ENCODE assay signal across 1 cellular context in genomic region chr15:50718700-50719125, GRCh38.
TF ChIP-seq lines count a peak whose summit lies in the region.

No MANE protein-coding gene starts in this region.

TF ChIP-seq in HepG2, 621 proteins besides CTCF, POLR2A, EP300 and RAD21 (continued from another document and continues in another):
- TF ChIP-seq SNAPC4 (CRISPR knock-in tag; IDR thresholded peaks at IDR 0.05), result no peak
- no peak for TF ChIP-seq FOXC1 (CRISPR knock-in tag; IDR thresholded peaks at IDR 0.05; ENCODE audit: borderline replicate concordance)
- no peak for TF ChIP-seq SOX6 (IDR thresholded peaks at IDR 0.05)
- TF ChIP-seq SOX6 (CRISPR knock-in tag; IDR thresholded peaks at IDR 0.05), result peak; percentile 92
- TF ChIP-seq ZSCAN25 (CRISPR knock-in tag; IDR thresholded peaks at IDR 0.05), result peak; percentile 69; the same call in 1 of the 2 replicates
- peak; percentile 83 for TF ChIP-seq MAX (IDR thresholded peaks at IDR 0.05)
- TF ChIP-seq, protein P1, sequence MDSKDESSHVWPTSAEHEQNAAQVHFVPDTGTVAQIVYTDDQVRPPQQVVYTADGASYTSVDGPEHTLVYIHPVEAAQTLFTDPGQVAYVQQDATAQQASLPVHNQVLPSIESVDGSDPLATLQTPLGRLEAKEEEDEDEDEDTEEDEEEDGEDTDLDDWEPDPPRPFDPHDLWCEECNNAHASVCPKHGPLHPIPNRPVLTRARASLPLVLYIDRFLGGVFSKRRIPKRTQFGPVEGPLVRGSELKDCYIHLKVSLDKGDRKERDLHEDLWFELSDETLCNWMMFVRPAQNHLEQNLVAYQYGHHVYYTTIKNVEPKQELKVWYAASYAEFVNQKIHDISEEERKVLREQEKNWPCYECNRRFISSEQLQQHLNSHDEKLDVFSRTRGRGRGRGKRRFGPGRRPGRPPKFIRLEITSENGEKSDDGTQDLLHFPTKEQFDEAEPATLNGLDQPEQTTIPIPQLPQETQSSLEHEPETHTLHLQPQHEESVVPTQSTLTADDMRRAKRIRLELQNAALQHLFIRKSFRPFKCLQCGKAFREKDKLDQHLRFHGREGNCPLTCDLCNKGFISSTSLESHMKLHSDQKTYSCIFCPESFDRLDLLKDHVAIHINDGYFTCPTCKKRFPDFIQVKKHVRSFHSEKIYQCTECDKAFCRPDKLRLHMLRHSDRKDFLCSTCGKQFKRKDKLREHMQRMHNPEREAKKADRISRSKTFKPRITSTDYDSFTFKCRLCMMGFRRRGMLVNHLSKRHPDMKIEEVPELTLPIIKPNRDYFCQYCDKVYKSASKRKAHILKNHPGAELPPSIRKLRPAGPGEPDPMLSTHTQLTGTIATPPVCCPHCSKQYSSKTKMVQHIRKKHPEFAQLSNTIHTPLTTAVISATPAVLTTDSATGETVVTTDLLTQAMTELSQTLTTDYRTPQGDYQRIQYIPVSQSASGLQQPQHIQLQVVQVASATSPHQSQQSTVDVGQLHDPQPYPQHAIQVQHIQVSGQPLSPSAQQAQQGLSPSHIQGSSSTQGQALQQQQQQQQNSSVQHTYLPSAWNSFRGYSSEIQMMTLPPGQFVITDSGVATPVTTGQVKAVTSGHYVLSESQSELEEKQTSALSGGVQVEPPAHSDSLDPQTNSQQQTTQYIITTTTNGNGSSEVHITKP (CRISPR knock-in tag; IDR thresholded peaks at IDR 0.05; ENCODE audit: low read depth), result peak; percentile 69; the same call in 1 of the 2 replicates
- no peak for TF ChIP-seq HIVEP1 (CRISPR knock-in tag; IDR thresholded peaks at IDR 0.05)
- TF ChIP-seq ETV5 (CRISPR knock-in tag; IDR thresholded peaks at IDR 0.05; ENCODE audit: borderline replicate concordance), result no peak; the same call in 1 of the 2 replicates
- TF ChIP-seq SOX5 (CRISPR knock-in tag; IDR thresholded peaks at IDR 0.05; ENCODE audit: borderline replicate concordance), result peak; percentile 86
- TF ChIP-seq NR2F1 (CRISPR knock-in tag; IDR thresholded peaks at IDR 0.05), result peak; percentile 92 to 96
- TF ChIP-seq FOSL1 (CRISPR knock-in tag; IDR thresholded peaks at IDR 0.05; ENCODE audit: borderline replicate concordance), result no peak
- TF ChIP-seq ZNF446 (CRISPR knock-in tag; IDR thresholded peaks at IDR 0.05), result no peak
- TF ChIP-seq CEBPG (CRISPR knock-in tag; IDR thresholded peaks at IDR 0.05), result peak; percentile 74
- TF ChIP-seq TERF1 (CRISPR knock-in tag; IDR thresholded peaks at IDR 0.05), result no peak
- TF ChIP-seq NR2C2 (CRISPR knock-in tag; IDR thresholded peaks at IDR 0.05; ENCODE audit: borderline replicate concordance), result peak; percentile 85
- TF ChIP-seq FOXO1 (CRISPR knock-in tag; IDR thresholded peaks at IDR 0.05), result peak; percentile 86
- TF ChIP-seq SMYD3 (CRISPR knock-in tag; IDR thresholded peaks at IDR 0.05), result peak; percentile 37; the same call in 1 of the 2 replicates
- peak; percentile 87 for TF ChIP-seq SAP130 (CRISPR knock-in tag; IDR thresholded peaks at IDR 0.05; ENCODE audit: low read depth)
- no peak for TF ChIP-seq TEAD2 (CRISPR knock-in tag; IDR thresholded peaks at IDR 0.05)
- no peak for TF ChIP-seq KLF6 (CRISPR knock-in tag; IDR thresholded peaks at IDR 0.05)
- no peak for TF ChIP-seq ELF1 (CRISPR knock-in tag; IDR thresholded peaks at IDR 0.05)
- TF ChIP-seq, protein P2, sequence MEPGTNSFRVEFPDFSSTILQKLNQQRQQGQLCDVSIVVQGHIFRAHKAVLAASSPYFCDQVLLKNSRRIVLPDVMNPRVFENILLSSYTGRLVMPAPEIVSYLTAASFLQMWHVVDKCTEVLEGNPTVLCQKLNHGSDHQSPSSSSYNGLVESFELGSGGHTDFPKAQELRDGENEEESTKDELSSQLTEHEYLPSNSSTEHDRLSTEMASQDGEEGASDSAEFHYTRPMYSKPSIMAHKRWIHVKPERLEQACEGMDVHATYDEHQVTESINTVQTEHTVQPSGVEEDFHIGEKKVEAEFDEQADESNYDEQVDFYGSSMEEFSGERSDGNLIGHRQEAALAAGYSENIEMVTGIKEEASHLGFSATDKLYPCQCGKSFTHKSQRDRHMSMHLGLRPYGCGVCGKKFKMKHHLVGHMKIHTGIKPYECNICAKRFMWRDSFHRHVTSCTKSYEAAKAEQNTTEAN (CRISPR knock-in tag; conservative IDR thresholded peaks at IDR 0.05), result peak; percentile 79; the same call in 1 of the 2 replicates
- TF ChIP-seq RARA (CRISPR knock-in tag; IDR thresholded peaks at IDR 0.05), result peak; percentile 94
- TF ChIP-seq MIXL1 (CRISPR knock-in tag; IDR thresholded peaks at IDR 0.05), result peak; percentile 91
- TF ChIP-seq BCL6 (CRISPR knock-in tag; IDR thresholded peaks at IDR 0.05), result peak; percentile 91
- peak; percentile 62; the same call in 1 of the 2 replicates for TF ChIP-seq SP140L (CRISPR knock-in tag; IDR thresholded peaks at IDR 0.05; ENCODE audit: borderline replicate concordance)
- no peak for TF ChIP-seq ZFAT (CRISPR knock-in tag; conservative IDR thresholded peaks at IDR 0.05)
- TF ChIP-seq SOX13 (IDR thresholded peaks at IDR 0.05), result peak; percentile 30; the same call in 1 of the 2 replicates
- TF ChIP-seq SOX13 (CRISPR knock-in tag; conservative IDR thresholded peaks at IDR 0.05 in 1 of 2, IDR thresholded peaks at IDR 0.05 in 1 of 2), result peak in 1 of 2 experiments; percentile 87; a peak in 2 of 4 replicates
- TF ChIP-seq ZNF180 (CRISPR knock-in tag; IDR thresholded peaks at IDR 0.05; ENCODE audit: borderline replicate concordance, low read depth), result no peak
- no peak for TF ChIP-seq NFE2L2 (IDR thresholded peaks at IDR 0.05; ENCODE audit: low read length)
- TF ChIP-seq, protein P3, sequence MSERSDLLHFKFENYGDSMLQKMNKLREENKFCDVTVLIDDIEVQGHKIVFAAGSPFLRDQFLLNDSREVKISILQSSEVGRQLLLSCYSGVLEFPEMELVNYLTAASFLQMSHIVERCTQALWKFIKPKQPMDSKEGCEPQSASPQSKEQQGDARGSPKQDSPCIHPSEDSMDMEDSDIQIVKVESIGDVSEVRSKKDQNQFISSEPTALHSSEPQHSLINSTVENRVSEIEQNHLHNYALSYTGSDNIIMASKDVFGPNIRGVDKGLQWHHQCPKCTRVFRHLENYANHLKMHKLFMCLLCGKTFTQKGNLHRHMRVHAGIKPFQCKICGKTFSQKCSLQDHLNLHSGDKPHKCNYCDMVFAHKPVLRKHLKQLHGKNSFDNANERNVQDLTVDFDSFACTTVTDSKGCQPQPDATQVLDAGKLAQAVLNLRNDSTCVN (CRISPR knock-in tag; IDR thresholded peaks at IDR 0.05; ENCODE audit: borderline replicate concordance), result no peak
- TF ChIP-seq SNAPC2 (CRISPR knock-in tag; IDR thresholded peaks at IDR 0.05), result 0 out of 2 replicates have a peak, but pooled peaks have one; percentile 38
- no peak for TF ChIP-seq KLF11 (CRISPR knock-in tag; IDR thresholded peaks at IDR 0.05)
- no peak for TF ChIP-seq EZH2 (conservative IDR thresholded peaks at IDR 0.05; ENCODE audit: low read depth, low read length)
- TF ChIP-seq ZNF317 (CRISPR knock-in tag; IDR thresholded peaks at IDR 0.05), result peak; percentile 93
- TF ChIP-seq TEF (CRISPR knock-in tag; IDR thresholded peaks at IDR 0.05), result peak; percentile 61; the same call in 1 of the 2 replicates
- no peak for TF ChIP-seq ZNF83 (CRISPR knock-in tag; IDR thresholded peaks at IDR 0.05; ENCODE audit: borderline replicate concordance)
- TF ChIP-seq JDP2 (CRISPR knock-in tag; IDR thresholded peaks at IDR 0.05; ENCODE audit: borderline replicate concordance), result no peak
- no peak for TF ChIP-seq TRIM24 (CRISPR knock-in tag; IDR thresholded peaks at IDR 0.05)
- peak; percentile 32; the same call in 1 of the 2 replicates for TF ChIP-seq ZNF263 (CRISPR knock-in tag; IDR thresholded peaks at IDR 0.05)
- no peak for TF ChIP-seq TOPORS (CRISPR knock-in tag; IDR thresholded peaks at IDR 0.05)
- TF ChIP-seq SIX4 (CRISPR knock-in tag; IDR thresholded peaks at IDR 0.05), result no peak; the same call in 1 of the 2 replicates
- TF ChIP-seq ZMYM3 (CRISPR knock-in tag; IDR thresholded peaks at IDR 0.05), result peak; percentile 13; the same call in 1 of the 2 replicates
- TF ChIP-seq EEA1 (CRISPR knock-in tag; IDR thresholded peaks at IDR 0.05; ENCODE audit: borderline replicate concordance), result no peak
- no peak for TF ChIP-seq AGO1 (IDR thresholded peaks at IDR 0.05; ENCODE audit: low read depth, low read length, poor library complexity, severe bottlenecking)
- TF ChIP-seq U2AF2 (IDR thresholded peaks at IDR 0.05; ENCODE audit: low read depth, low read length), result no peak
- TF ChIP-seq MTF1 (CRISPR knock-in tag; IDR thresholded peaks at IDR 0.05), result no peak
- peak; percentile 77 for TF ChIP-seq ASH2L (IDR thresholded peaks at IDR 0.05; ENCODE audit: insufficient read length, low read depth, low read length)
- TF ChIP-seq ZNF788 (CRISPR knock-in tag; IDR thresholded peaks at IDR 0.05; ENCODE audit: borderline replicate concordance), result no peak; the same call in 1 of the 2 replicates
- TF ChIP-seq TSC22D2 (CRISPR knock-in tag; IDR thresholded peaks at IDR 0.05; ENCODE audit: borderline replicate concordance), result no peak
- TF ChIP-seq ZNF607 (CRISPR knock-in tag; IDR thresholded peaks at IDR 0.05; ENCODE audit: borderline replicate concordance), result no peak
- peak; percentile 83 for TF ChIP-seq SALL1 (CRISPR knock-in tag; IDR thresholded peaks at IDR 0.05)
- TF ChIP-seq, protein P4, sequence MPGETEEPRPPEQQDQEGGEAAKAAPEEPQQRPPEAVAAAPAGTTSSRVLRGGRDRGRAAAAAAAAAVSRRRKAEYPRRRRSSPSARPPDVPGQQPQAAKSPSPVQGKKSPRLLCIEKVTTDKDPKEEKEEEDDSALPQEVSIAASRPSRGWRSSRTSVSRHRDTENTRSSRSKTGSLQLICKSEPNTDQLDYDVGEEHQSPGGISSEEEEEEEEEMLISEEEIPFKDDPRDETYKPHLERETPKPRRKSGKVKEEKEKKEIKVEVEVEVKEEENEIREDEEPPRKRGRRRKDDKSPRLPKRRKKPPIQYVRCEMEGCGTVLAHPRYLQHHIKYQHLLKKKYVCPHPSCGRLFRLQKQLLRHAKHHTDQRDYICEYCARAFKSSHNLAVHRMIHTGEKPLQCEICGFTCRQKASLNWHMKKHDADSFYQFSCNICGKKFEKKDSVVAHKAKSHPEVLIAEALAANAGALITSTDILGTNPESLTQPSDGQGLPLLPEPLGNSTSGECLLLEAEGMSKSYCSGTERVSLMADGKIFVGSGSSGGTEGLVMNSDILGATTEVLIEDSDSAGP (CRISPR knock-in tag; IDR thresholded peaks at IDR 0.05; ENCODE audit: borderline replicate concordance), result no peak
- no peak for TF ChIP-seq NFIB (CRISPR knock-in tag; IDR thresholded peaks at IDR 0.05; ENCODE audit: borderline replicate concordance)
- TF ChIP-seq SRSF9 (IDR thresholded peaks at IDR 0.05; ENCODE audit: borderline replicate concordance, insufficient read depth, low read depth, low read length, poor library complexity, severe bottlenecking), result no peak
- TF ChIP-seq PAF1 (CRISPR knock-in tag; IDR thresholded peaks at IDR 0.05), result no peak
- no peak for TF ChIP-seq NFRKB (IDR thresholded peaks at IDR 0.05)
- peak; percentile 53; the same call in 1 of the 2 replicates for TF ChIP-seq ZFP36L1 (CRISPR knock-in tag; IDR thresholded peaks at IDR 0.05)
